24 cellular contexts compared by ENCODE assay signal in the genomic region with DNA sequence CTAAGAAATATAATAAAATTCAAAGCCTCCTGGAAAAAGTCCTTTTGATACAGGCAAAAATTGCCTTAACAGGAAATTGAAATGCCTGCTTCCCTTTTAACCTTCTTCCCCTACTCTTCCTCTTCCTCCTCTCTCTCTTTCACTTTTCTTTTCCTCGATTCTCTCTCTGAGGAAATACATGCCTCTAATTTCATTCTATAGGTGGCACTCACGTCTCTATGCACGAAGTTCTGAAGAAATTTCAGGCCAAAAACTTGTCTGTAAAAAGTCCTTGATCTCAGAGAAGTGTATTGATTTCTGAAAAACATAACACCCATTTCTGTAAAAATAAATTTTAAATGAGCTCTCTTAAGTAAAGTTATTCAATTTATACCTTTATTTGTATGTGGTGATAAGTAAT.
A peak's percentile ranks its signal among the peaks of the same experiment; 100 is the strongest.
DNase-seq lines count a peak whose midpoint lies in the region; ATAC-seq and TF ChIP-seq lines count a peak whose summit lies in the region.
"Had no signal": no experiment of that assay in that cellular context is flagged by ENCODE, and none has a peak within 500 bp of the region (broad histone marks: within the 10 kb centered on the region; RNA-seq: fewer than 3 reads in every experiment).

No MANE protein-coding gene starts in this region.

- peak; percentile 46 for TF ChIP-seq RAD21 in neural cell (conservative IDR thresholded peaks at IDR 0.05)

- peaks cover 100% of the 10 kb centered on the region for H3K4me1 ChIP-seq in BLaER1

- H4K20me1 ChIP-seq in BLaER1 (no peaks in the 10 kb centered on the region), neural cell (ENCODE audit: insufficient read depth) (no peaks in the 10 kb centered on the region)

- H3K9me3 ChIP-seq in BLaER1 (no peaks in the 10 kb centered on the region), neural cell (ENCODE audit: low read length) (no peaks in the 10 kb centered on the region)
- H3K9me3 ChIP-seq: MG63 had no signal

- no peak overlapping the region for H2AFZ ChIP-seq in neural cell (ENCODE audit: low read depth, low read length)
- H2AFZ ChIP-seq: GM23248 had no signal

- no peaks in the 10 kb centered on the region for H3K79me2 ChIP-seq in neural cell (replicated peaks; ENCODE audit: insufficient read depth, low read length)

- DNase-seq in NAMALWA (ENCODE audit: low spot score) (peak; percentile 21), SW480 (ENCODE audit: low spot score) (peak; percentile 18), G401 (ENCODE audit: low spot score) (no peak), left cardiac atrium (no peak)
- no peak for DNase-seq in activated CD4-positive, alpha-beta T cell treated with anti-CD3 and anti-CD28 coated beads, Interleukin-2, amount 50 U/mL, for 4 hours
- DNase-seq: Calu3, GM23248, H9, KBM-7, MG63, NCI-H1092, NCI-H1417 treated with DMSO at 0.1 percent for 48 hours, NCI-H1694 treated with DMSO at 0.1 percent for 48 hours, NCI-H2081, NCI-H446, NCI-H524 treated with DMSO at 0.1 percent for 48 hours, NCI-H82, SHP77 had no signal

- TF ChIP-seq EP300 in neural cell (conservative IDR thresholded peaks at IDR 0.05; ENCODE audit: poor library complexity, severe bottlenecking): no peak

- ATAC-seq in left cardiac atrium (no peak), GM19351 (IDR thresholded peaks at IDR 0.05; ENCODE audit: unreplicated experiment) (no peak)
- ATAC-seq: Panc1 had no signal

- in situ Hi-C loops in G401 (cut with HindIII; ENCODE audit: low sequenced_read_pairs): no loop called here

- H3K27me3 ChIP-seq in BLaER1 (peaks cover 23% of the 10 kb centered on the region), neural cell (ENCODE audit: insufficient read depth, low read depth, low read length) (no peaks in the 10 kb centered on the region)
- H3K27me3 ChIP-seq: MG63 had no signal

- H3K4me3 ChIP-seq in BLaER1 (no peak overlapping the region), neural cell (ENCODE audit: low read length) (no peak overlapping the region)
- H3K4me3 ChIP-seq: GM23248, MG63 had no signal

- intact Hi-C loops in left cardiac atrium (cut with DNase I): no loop called here

- H3K9ac ChIP-seq in BLaER1 (no peak overlapping the region), neural cell (ENCODE audit: low read length) (no peak overlapping the region)
- H3K9ac ChIP-seq: GM23248 had no signal

- peak; percentile 27 for TF ChIP-seq CTCF in neural cell (IDR thresholded peaks at IDR 0.05; ENCODE audit: poor library complexity, severe bottlenecking)

- H3K4me2 ChIP-seq in BLaER1: peak overlapping the region; percentile 82
- H3K4me2 ChIP-seq in neural cell (ENCODE audit: low read length): no peak overlapping the region

- H3K36me3 ChIP-seq in BLaER1 (no peaks in the 10 kb centered on the region), neural cell (ENCODE audit: insufficient read depth, low read length) (no peaks in the 10 kb centered on the region)
- H3K36me3 ChIP-seq: MG63 had no signal

- H3F3A ChIP-seq in neural cell (ENCODE audit: insufficient read depth, low read length, poor library complexity, severe bottlenecking): no peaks in the 10 kb centered on the region

- H3K27ac ChIP-seq in BLaER1: no peak overlapping the region
- no peak overlapping the region for H3K27ac ChIP-seq in neural cell (ENCODE audit: low read length)
- H3K27ac ChIP-seq: 22Rv1, GM23248, RWPE1 had no signal

- no peaks in the 10 kb centered on the region for H3K9me2 ChIP-seq in neural cell (ENCODE audit: insufficient read depth, low read length)

TF ChIP-seq in neural cell, 6 proteins besides CTCF, POLR2A, EP300 and RAD21:
- no peak for TF ChIP-seq POLR2AphosphoS5 (IDR thresholded peaks at IDR 0.05)
- TF ChIP-seq SMC3 (conservative IDR thresholded peaks at IDR 0.05; ENCODE audit: poor library complexity): peak; percentile 18

Comparison
In these comparisons a context has a peak if more than half of its experiments do, and no peak if none do; other contexts are left out.
1. DNase-seq: peak in NAMALWA (single experiment) and SW480 (single experiment); none in activated CD4-positive, alpha-beta T cell treated with anti-CD3 and anti-CD28 coated beads, Interleukin-2, amount 50 U/mL, for 4 hours (0 of 2), G401 (single experiment) and left cardiac atrium (single experiment).